ENCODE assay signal across 8 cellular contexts in genomic region chr14:36662543-36663403, GRCh38. TPM values are rescaled to one million over a fixed set of nuclear protein-coding genes. Genes with fewer than 3 reads are reported as not detected.
DNase-seq lines count a peak whose midpoint lies in the region; ATAC-seq and TF ChIP-seq lines count a peak whose summit lies in the region.

No MANE protein-coding gene starts in this region.

- peaks cover 3% of the 10 kb centered on the region; the same call in 1 of the 2 replicates for H3K9me3 ChIP-seq in iPS-20b (ENCODE audit: insufficient read depth, low read depth, low read length)
- H3K9me3 ChIP-seq in thyroid gland: no peaks in the 10 kb centered on the region

- H3K4me1 ChIP-seq in iPS-20b (ENCODE audit: insufficient read depth, low read length) (peaks cover 14% of the 10 kb centered on the region; the same call in 1 of the 2 replicates), thyroid gland (peaks cover 35 to 48% of the 10 kb centered on the region in 2 donors)

- H3K9ac ChIP-seq in iPS-20b (ENCODE audit: low read depth, low read length): no peak overlapping the region

- no peak for DNase-seq in activated CD8-positive, alpha-beta T cell treated with anti-CD3 and anti-CD28 coated beads, Interleukin-2, amount 10 ng/mL, durations not matched to agents 7 days and 5 days
- DNase-seq in activated CD8-positive, alpha-beta T cell treated with anti-CD3 and anti-CD28 coated beads for 36 hours: no peak
- DNase-seq in T-cell: no peak
- peak; percentile 69 to 70 for DNase-seq in thyroid gland
- DNase-seq in stimulated activated CD4-positive, alpha-beta T cell treated with anti-CD3 and anti-CD28 coated beads, Interleukin-4, amount 100 ng/mL, for 4 hours: no peak
- DNase-seq in DMS153 treated with DMSO at 0.1 percent for 48 hours (lab: John Stamatoyannopoulos, UW; ENCODE audit: unreplicated experiment): no peak
- no peak for DNase-seq in activated naive CD4-positive, alpha-beta T cell (lab: John Stamatoyannopoulos, UW)

- H3K4me3 ChIP-seq in iPS-20b (ENCODE audit: low read length) (peak overlapping the region; percentile 61; the same call in 1 of the 2 replicates), thyroid gland (replicated peaks in 1 of 3) (peak overlapping the region in 1 of 3 donors; percentile 29)

- H3K27ac ChIP-seq in iPS-20b (ENCODE audit: low read length): no peak overlapping the region
- H3K27ac ChIP-seq in thyroid gland: no peak overlapping the region

- H3K27ac Mint-ChIP-seq in activated CD8-positive, alpha-beta T cell treated with anti-CD3 and anti-CD28 coated beads, Interleukin-2, amount 10 ng/mL, durations not matched to agents 7 days and 5 days: no peak overlapping the region
- H3K27ac Mint-ChIP-seq in activated CD8-positive, alpha-beta T cell treated with anti-CD3 and anti-CD28 coated beads for 36 hours: no peak overlapping the region
- H3K27ac Mint-ChIP-seq in T-cell: no peak overlapping the region

- H3K36me3 Mint-ChIP-seq in activated CD8-positive, alpha-beta T cell treated with anti-CD3 and anti-CD28 coated beads, Interleukin-2, amount 10 ng/mL, durations not matched to agents 7 days and 5 days (ENCODE audit: low read depth): peaks cover 22% of the 10 kb centered on the region
- H3K36me3 Mint-ChIP-seq in activated CD8-positive, alpha-beta T cell treated with anti-CD3 and anti-CD28 coated beads for 36 hours (ENCODE audit: low read depth): peaks cover 3% of the 10 kb centered on the region
- no peaks in the 10 kb centered on the region for H3K36me3 Mint-ChIP-seq in T-cell

- 3 to 11% methylated on average over 11 to 37 of the region's 71 CpGs for WGBS in thyroid gland, 2 donors

- H3K27me3 ChIP-seq in iPS-20b (ENCODE audit: insufficient read depth, low read length) (peaks cover 100% of the 10 kb centered on the region), thyroid gland (peaks cover 69% of the 10 kb centered on the region)

- peaks cover 19% of the 10 kb centered on the region for H3K4me1 Mint-ChIP-seq in activated CD8-positive, alpha-beta T cell treated with anti-CD3 and anti-CD28 coated beads, Interleukin-2, amount 10 ng/mL, durations not matched to agents 7 days and 5 days (ENCODE audit: low read depth)
- H3K4me1 Mint-ChIP-seq in activated CD8-positive, alpha-beta T cell treated with anti-CD3 and anti-CD28 coated beads for 36 hours (ENCODE audit: low read depth): peaks cover 30% of the 10 kb centered on the region
- H3K4me1 Mint-ChIP-seq in T-cell: peaks cover 38 to 55% (median 41%) of the 10 kb centered on the region in 3 donors

- TF ChIP-seq CTCF in activated CD8-positive, alpha-beta T cell treated with anti-CD3 and anti-CD28 coated beads for 36 hours (IDR thresholded peaks at IDR 0.05): no peak
- peak in 1 of 6 experiments; percentile 17 for TF ChIP-seq CTCF in thyroid gland (IDR thresholded peaks at IDR 0.05)

- intact Hi-C loops in activated CD8-positive, alpha-beta T cell treated with anti-CD3 and anti-CD28 coated beads for 36 hours (cut with micrococcal nuclease): no loop called here
- intact Hi-C loops in thyroid gland (cut with DNase I): no loop called here

- H3K4me3 Mint-ChIP-seq in activated CD8-positive, alpha-beta T cell treated with anti-CD3 and anti-CD28 coated beads, Interleukin-2, amount 10 ng/mL, durations not matched to agents 7 days and 5 days: peak overlapping the region; percentile 22
- no peak overlapping the region for H3K4me3 Mint-ChIP-seq in activated CD8-positive, alpha-beta T cell treated with anti-CD3 and anti-CD28 coated beads for 36 hours
- H3K4me3 Mint-ChIP-seq in T-cell: peak overlapping the region in 2 of 3 donors; percentile 17 to 56

- POLR2A ChIA-PET in activated CD8-positive, alpha-beta T cell treated with anti-CD3 and anti-CD28 coated beads, Interleukin-2, amount 10 ng/mL, durations not matched to agents 7 days and 5 days (lab: Charles Lee): no interaction called here
- POLR2A ChIA-PET in activated CD8-positive, alpha-beta T cell treated with anti-CD3 and anti-CD28 coated beads for 36 hours (lab: Charles Lee): no interaction called here
- POLR2A ChIA-PET in T-cell (lab: Charles Lee): no interaction called here

- CTCF ChIA-PET in activated CD8-positive, alpha-beta T cell treated with anti-CD3 and anti-CD28 coated beads, Interleukin-2, amount 10 ng/mL, durations not matched to agents 7 days and 5 days (lab: Charles Lee): no interaction called here
- CTCF ChIA-PET in activated CD8-positive, alpha-beta T cell treated with anti-CD3 and anti-CD28 coated beads for 36 hours (lab: Charles Lee): no interaction called here
- CTCF ChIA-PET in T-cell (lab: Charles Lee): no interaction called here

- peaks cover 89% of the 10 kb centered on the region for H3K27me3 Mint-ChIP-seq in activated CD8-positive, alpha-beta T cell treated with anti-CD3 and anti-CD28 coated beads, Interleukin-2, amount 10 ng/mL, durations not matched to agents 7 days and 5 days (ENCODE audit: low read depth)
- H3K27me3 Mint-ChIP-seq in activated CD8-positive, alpha-beta T cell treated with anti-CD3 and anti-CD28 coated beads for 36 hours: peaks cover 86% of the 10 kb centered on the region
- H3K27me3 Mint-ChIP-seq in T-cell: peaks cover 65 to 93% of the 10 kb centered on the region in 2 donors

- H3K9me3 Mint-ChIP-seq in activated CD8-positive, alpha-beta T cell treated with anti-CD3 and anti-CD28 coated beads, Interleukin-2, amount 10 ng/mL, durations not matched to agents 7 days and 5 days (ENCODE audit: insufficient read depth): peaks cover 5% of the 10 kb centered on the region
- H3K9me3 Mint-ChIP-seq in activated CD8-positive, alpha-beta T cell treated with anti-CD3 and anti-CD28 coated beads for 36 hours: peaks cover 5% of the 10 kb centered on the region
- no peaks in the 10 kb centered on the region for H3K9me3 Mint-ChIP-seq in T-cell

- H3K36me3 ChIP-seq in iPS-20b (ENCODE audit: insufficient read depth, low read depth, low read length) (no peaks in the 10 kb centered on the region), thyroid gland (no peaks in the 10 kb centered on the region)

- ATAC-seq in activated CD8-positive, alpha-beta T cell treated with anti-CD3 and anti-CD28 coated beads, Interleukin-2, amount 10 ng/mL, durations not matched to agents 7 days and 5 days: no peak
- no peak for ATAC-seq in activated CD8-positive, alpha-beta T cell treated with anti-CD3 and anti-CD28 coated beads for 36 hours
- no peak for ATAC-seq in T-cell (replicated peaks in 1 of 4)

- TF ChIP-seq POLR2A in thyroid gland (IDR thresholded peaks at IDR 0.05): no peak

RNA-seq across cellular contexts. Expression of gene PAX9, which starts 1.1 kb away (rescaled TPM):
- total RNA-seq in activated CD8-positive, alpha-beta T cell treated with anti-CD3 and anti-CD28 coated beads, Interleukin-2, amount 10 ng/mL, durations not matched to agents 7 days and 5 days: not detected
- total RNA-seq in activated CD8-positive, alpha-beta T cell treated with anti-CD3 and anti-CD28 coated beads for 36 hours: not detected
- total RNA-seq in T-cell (under 1 TPM in 2 of 5 donors, not detected in 3; 0.16 to 0.23 TPM), thyroid gland (10 to 100 TPM in 1 of 4 donors, 1 to 10 TPM in 2, under 1 TPM in 1; 0.81 to 11.4 (median 3.0) TPM)

Comparison
In these comparisons a context has a peak if more than half of its experiments do, and no peak if none do; other contexts are left out.
1. DNase-seq: peak in thyroid gland (2 of 2); none in activated CD8-positive, alpha-beta T cell treated with anti-CD3 and anti-CD28 coated beads, Interleukin-2, amount 10 ng/mL, durations not matched to agents 7 days and 5 days (single experiment), activated CD8-positive, alpha-beta T cell treated with anti-CD3 and anti-CD28 coated beads for 36 hours (single experiment), T-cell (0 of 34), stimulated activated CD4-positive, alpha-beta T cell treated with anti-CD3 and anti-CD28 coated beads, Interleukin-4, amount 100 ng/mL, for 4 hours (0 of 2), DMS153 treated with DMSO at 0.1 percent for 48 hours (single experiment) and activated naive CD4-positive, alpha-beta T cell (0 of 4).